22 cellular contexts compared by ENCODE assay signal in genomic region chr7:111363099-111363498, GRCh38.
A peak's percentile ranks its signal among the peaks of the same experiment; 100 is the strongest.
DNase-seq lines count a peak whose midpoint lies in the region; ATAC-seq, FAIRE-seq and TF ChIP-seq lines count a peak whose summit lies in the region.
"Had no signal": no experiment of that assay in that cellular context is flagged by ENCODE, and none has a peak within 500 bp of the region (broad histone marks: within the 10 kb centered on the region; RNA-seq: fewer than 3 reads in every experiment).

No MANE protein-coding gene starts in this region.

- no peak overlapping the region for H3K4me3 Mint-ChIP-seq in activated CD8-positive, alpha-beta T cell treated with anti-CD3 and anti-CD28 coated beads for 36 hours
- H3K4me3 Mint-ChIP-seq: B cell had no signal

- no peak for TF ChIP-seq EP300 in sigmoid colon (IDR thresholded peaks at IDR 0.05)

- no peak overlapping the region for H3K27ac Mint-ChIP-seq in activated CD8-positive, alpha-beta T cell treated with anti-CD3 and anti-CD28 coated beads for 36 hours
- H3K27ac Mint-ChIP-seq: B cell had no signal

- no peaks in the 10 kb centered on the region for H3K9me2 ChIP-seq in PC-3 (replicated peaks; ENCODE audit: low read length)

- H3K36me3 ChIP-seq in BJ (ENCODE audit: control insufficient read depth, insufficient read depth, low read length) = no peaks in the 10 kb centered on the region
- H3K36me3 ChIP-seq in PC-3 (ENCODE audit: low read depth, low read length) = no peaks in the 10 kb centered on the region
- H3K36me3 ChIP-seq in small intestine (ENCODE audit: control insufficient read depth in 2 of 2, insufficient read depth in 2 of 2, low read length in 2 of 2) = no peaks in the 10 kb centered on the region
- H3K36me3 ChIP-seq in sigmoid colon = no peaks in the 10 kb centered on the region
- H3K36me3 ChIP-seq: ascending aorta, colonic mucosa, left ventricle myocardium inferior, right lobe of liver, vagina had no signal

- H3K36me3 Mint-ChIP-seq in activated CD8-positive, alpha-beta T cell treated with anti-CD3 and anti-CD28 coated beads for 36 hours (ENCODE audit: low read depth) = no peaks in the 10 kb centered on the region

- no peaks in the 10 kb centered on the region for H3K27me3 Mint-ChIP-seq in activated CD8-positive, alpha-beta T cell treated with anti-CD3 and anti-CD28 coated beads for 36 hours
- H3K27me3 Mint-ChIP-seq: B cell had no signal

- no peaks in the 10 kb centered on the region for H3F3A ChIP-seq in PC-3 (ENCODE audit: low read length, unreplicated experiment)

- WGBS in small intestine, 3 donors = 55 to 93% (median 87%) methylated on average over 1 of the region's 1 CpG
- 83 to 84% methylated on average over 1 of the region's 1 CpG for WGBS in sigmoid colon, 2 donors

- intact Hi-C loops in PC-3 (cut with micrococcal nuclease) (loop anchor here (5.0 kb wide), 1 partner anchor 74 kb away; no protein-coding TSS in a partner anchor), sigmoid colon (cut with DNase I) (no loop called here)
- intact Hi-C loops in activated CD8-positive, alpha-beta T cell treated with anti-CD3 and anti-CD28 coated beads for 36 hours (cut with micrococcal nuclease) = no loop called here

- H3K4me2 ChIP-seq in PC-3 (ENCODE audit: low read length) = peak overlapping the region; percentile 26; the same call in 1 of the 2 replicates

- TF ChIP-seq CTCF in BJ (IDR thresholded peaks at IDR 0.05; ENCODE audit: insufficient read depth, low read depth, low read length) = no peak
- TF ChIP-seq CTCF in PC-3 (conservative IDR thresholded peaks at IDR 0.05; ENCODE audit: low read depth, low read length) = no peak
- no peak for TF ChIP-seq CTCF in choroid plexus epithelial cell (conservative IDR thresholded peaks at IDR 0.05; ENCODE audit: low read depth, low read length)
- no peak for TF ChIP-seq CTCF in sigmoid colon (IDR thresholded peaks at IDR 0.05)
- no peak for TF ChIP-seq CTCF in activated CD8-positive, alpha-beta T cell treated with anti-CD3 and anti-CD28 coated beads for 36 hours (IDR thresholded peaks at IDR 0.05)

- POLR2A ChIA-PET in BJ (lab: Charles Lee) = no interaction called here
- POLR2A ChIA-PET in PC-3 (lab: Charles Lee; ENCODE audit: unreplicated experiment) = no interaction called here
- POLR2A ChIA-PET in activated CD8-positive, alpha-beta T cell treated with anti-CD3 and anti-CD28 coated beads for 36 hours (lab: Charles Lee) = no interaction called here

- ATAC-seq in PC-3 = no peak
- ATAC-seq in activated CD8-positive, alpha-beta T cell treated with anti-CD3 and anti-CD28 coated beads for 36 hours = no peak
- ATAC-seq: right lobe of liver had no signal

- H3K79me2 ChIP-seq in PC-3 (ENCODE audit: low read length) = no peaks in the 10 kb centered on the region

- peaks cover 20% of the 10 kb centered on the region for H3K4me1 ChIP-seq in PC-3 (ENCODE audit: insufficient read depth, low read length)
- H3K4me1 ChIP-seq in small intestine (ENCODE audit: control insufficient read depth in 2 of 2, insufficient read depth in 1 of 2, low read depth in 1 of 2, low read length in 1 of 2) = no peaks in the 10 kb centered on the region
- peaks cover 0 to 5% (median 0%) of the 10 kb centered on the region in 4 donors for H3K4me1 ChIP-seq in sigmoid colon
- H3K4me1 ChIP-seq: colonic mucosa, left ventricle myocardium inferior, right lobe of liver had no signal

- no peak overlapping the region for H2AFZ ChIP-seq in PC-3 (ENCODE audit: low read length)

- DNase-seq in BJ (ENCODE audit: low read depth) (peak; percentile 18), PC-3 (no peak), choroid plexus epithelial cell (ENCODE audit: low read depth) (peak; percentile 55), myocyte (ENCODE audit: low read depth) (peak; percentile 64), small intestine (no peak), sigmoid colon (no peak), NCI-H2029 (lab: John Stamatoyannopoulos, UW) (no peak)
- DNase-seq in activated CD8-positive, alpha-beta T cell treated with anti-CD3 and anti-CD28 coated beads for 36 hours = no peak
- DNase-seq: colonic mucosa; left ventricle myocardium inferior; MM.1S; NCI-H2227 treated with DMSO at 0.1 percent for 48 hours; occipital lobe; right lobe of liver; stimulated activated CD4-positive, alpha-beta T cell treated with anti-CD3 and anti-CD28 coated beads, Interleukin-2, amount 100 ng/mL, for 48 hours had no signal

- H3K9me3 Mint-ChIP-seq in activated CD8-positive, alpha-beta T cell treated with anti-CD3 and anti-CD28 coated beads for 36 hours = no peaks in the 10 kb centered on the region

- H3K9me3 ChIP-seq in PC-3 (ENCODE audit: low read length) (no peaks in the 10 kb centered on the region), small intestine (ENCODE audit: control insufficient read depth, low read depth) (no peaks in the 10 kb centered on the region), sigmoid colon (no peaks in the 10 kb centered on the region)
- H3K9me3 ChIP-seq: ascending aorta, colonic mucosa, left ventricle myocardium inferior, right lobe of liver, vagina had no signal

- peaks cover under 1% of the 10 kb centered on the region for H3K4me1 Mint-ChIP-seq in activated CD8-positive, alpha-beta T cell treated with anti-CD3 and anti-CD28 coated beads for 36 hours (ENCODE audit: low read depth)

- H3K27me3 ChIP-seq in BJ (ENCODE audit: control insufficient read depth, insufficient read depth, low read length) (no peaks in the 10 kb centered on the region), PC-3 (ENCODE audit: low read length) (no peaks in the 10 kb centered on the region), small intestine (ENCODE audit: control insufficient read depth in 2 of 2, insufficient read depth in 2 of 2, low read length in 2 of 2) (no peaks in the 10 kb centered on the region), sigmoid colon (no peaks in the 10 kb centered on the region)
- H3K27me3 ChIP-seq: ascending aorta, colonic mucosa, right lobe of liver, vagina had no signal

- no peak for FAIRE-seq in small intestine (lab: Jason Lieb, UNC)
- FAIRE-seq: D721Med, endothelial cell of umbilical vein, RCC 7860, TTC549 had no signal

- H3K27ac ChIP-seq in PC-3 (ENCODE audit: low read length) = no peak overlapping the region
- H3K27ac ChIP-seq in small intestine (ENCODE audit: low read depth in 1 of 2, low read length in 1 of 2) = no peak overlapping the region
- H3K27ac ChIP-seq in sigmoid colon = no peak overlapping the region
- H3K27ac ChIP-seq: ascending aorta, colonic mucosa, left ventricle myocardium inferior, right lobe of liver, vagina had no signal

- no peak overlapping the region for H3K9ac ChIP-seq in PC-3 (ENCODE audit: low read length)

- no peaks in the 10 kb centered on the region for H4K20me1 ChIP-seq in PC-3 (ENCODE audit: low read length)

- CTCF ChIA-PET in BJ (lab: Yijun Ruan, JAX) = interaction anchor here (1.0 to 1.3 kb wide), 2 partner anchors 11 to 121 kb away, joined by 3 to 5 read pairs; no protein-coding TSS in a partner anchor
- CTCF ChIA-PET in PC-3 (lab: Charles Lee) = interaction anchor here (0.7 kb wide), 1 partner anchor 16 kb away, joined by 4 read pairs; no protein-coding TSS in a partner anchor
- CTCF ChIA-PET in activated CD8-positive, alpha-beta T cell treated with anti-CD3 and anti-CD28 coated beads for 36 hours (lab: Charles Lee) = no interaction called here

- TF ChIP-seq POLR2A in sigmoid colon (IDR thresholded peaks at IDR 0.05) = no peak

- no peak overlapping the region for H3K4me3 ChIP-seq in BJ (ENCODE audit: low read depth, low read length)
- no peak overlapping the region for H3K4me3 ChIP-seq in PC-3 (ENCODE audit: low read length)
- H3K4me3 ChIP-seq in choroid plexus epithelial cell (ENCODE audit: low read depth, low read length) = no peak overlapping the region
- no peak overlapping the region for H3K4me3 ChIP-seq in small intestine (ENCODE audit: low read depth in 1 of 2, low read length in 2 of 2)
- H3K4me3 ChIP-seq in sigmoid colon = no peak overlapping the region
- H3K4me3 ChIP-seq: ascending aorta, colonic mucosa, left ventricle myocardium inferior, right lobe of liver, vagina had no signal

- BruUV-seq in PC-3 (replicated peaks; lab: Mats Ljungman, UMichigan) = no TSS peak

Comparison
In these comparisons a context has a peak if more than half of its experiments do, and no peak if none do; other contexts are left out.
1. DNase-seq: peak in BJ (single experiment), choroid plexus epithelial cell (single experiment) and myocyte (single experiment); none in PC-3 (single experiment), small intestine (single experiment), sigmoid colon (single experiment), NCI-H2029 (single experiment) and activated CD8-positive, alpha-beta T cell treated with anti-CD3 and anti-CD28 coated beads for 36 hours (single experiment).